25 cellular contexts compared by ENCODE assay signal in genomic region chr2:77954931-77955330, GRCh38.
A peak's percentile ranks its signal among the peaks of the same experiment; 100 is the strongest.
DNase-seq lines count a peak whose midpoint lies in the region; ATAC-seq and TF ChIP-seq lines count a peak whose summit lies in the region.
"Had no signal": no experiment of that assay in that cellular context is flagged by ENCODE, and none has a peak within 500 bp of the region (broad histone marks: within the 10 kb centered on the region; RNA-seq: fewer than 3 reads in every experiment).

No MANE protein-coding gene starts in this region.

- no peaks in the 10 kb centered on the region for H3K79me2 ChIP-seq in Loucy (ENCODE audit: insufficient read depth, low read length)

- H3K4me1 ChIP-seq in Loucy (ENCODE audit: insufficient read depth, low read length, poor library complexity, severe bottlenecking) (no peaks in the 10 kb centered on the region), neutrophil (ENCODE audit: control insufficient read depth in 1 of 2, insufficient read depth in 1 of 2, low read depth in 1 of 2, low read length in 1 of 2) (no peaks in the 10 kb centered on the region)
- H3K4me1 ChIP-seq: gastroesophageal sphincter, stomach, upper lobe of right lung had no signal

- H3F3A ChIP-seq in Loucy (ENCODE audit: low read depth) = no peaks in the 10 kb centered on the region

- in situ Hi-C loops in astrocyte of the cerebellum (cut with HindIII; ENCODE audit: low sequenced_read_pairs) = no loop called here

- H3K4me1 Mint-ChIP-seq in T-helper 17 cell = no peaks in the 10 kb centered on the region
- H3K4me1 Mint-ChIP-seq: IgD-negative memory B cell; naive thymus-derived CD8-positive, alpha-beta T cell had no signal

- TF ChIP-seq CTCF in GM12872 (IDR thresholded peaks at IDR 0.05; ENCODE audit: insufficient read depth, low read depth, low read length) = peak; percentile 42; the same call in 2 of the 3 replicates
- TF ChIP-seq CTCF in Loucy (conservative IDR thresholded peaks at IDR 0.05; ENCODE audit: low read length) = peak; percentile 46
- TF ChIP-seq CTCF in astrocyte of the cerebellum (IDR thresholded peaks at IDR 0.05; ENCODE audit: low read depth, low read length, missing control alignments) = peak; percentile 8
- peak; percentile 10 for TF ChIP-seq CTCF in neutrophil (IDR thresholded peaks at IDR 0.05)

- H3K27ac Mint-ChIP-seq in T-helper 17 cell = no peak overlapping the region
- H3K27ac Mint-ChIP-seq: dendritic cell treated with granulocyte-macrophage colony-stimulating factor and Interleukin-4, amounts not matched to agents 40 ng/mL and 50 ng/mL, for 4 days; IgD-negative memory B cell; naive thymus-derived CD8-positive, alpha-beta T cell; T-helper 2 cell treated with Interferon-gamma antibody and Interleukin-4, amounts not matched to agents 5 μg/mL and 100 μg/mL, for 36 hours had no signal

- H2AFZ ChIP-seq in Loucy (ENCODE audit: low read length) = no peak overlapping the region

- no peaks in the 10 kb centered on the region for H3K27me3 Mint-ChIP-seq in T-helper 17 cell
- H3K27me3 Mint-ChIP-seq: dendritic cell treated with granulocyte-macrophage colony-stimulating factor and Interleukin-4, amounts not matched to agents 40 ng/mL and 50 ng/mL, for 4 days; IgD-negative memory B cell; naive thymus-derived CD8-positive, alpha-beta T cell had no signal

- H3K9ac ChIP-seq in Loucy (ENCODE audit: low read depth, low read length, poor library complexity, severe bottlenecking) = no peak overlapping the region

- H3K4me3 ChIP-seq in Loucy (ENCODE audit: low read length, poor library complexity, severe bottlenecking) (no peak overlapping the region), astrocyte of the cerebellum (ENCODE audit: low read depth, low read length) (no peak overlapping the region), neutrophil (ENCODE audit: low read depth in 1 of 2, low read length in 1 of 2) (no peak overlapping the region)
- H3K4me3 ChIP-seq: gastroesophageal sphincter, stomach, upper lobe of right lung had no signal

- H3K4me3 Mint-ChIP-seq in T-helper 17 cell = no peak overlapping the region
- H3K4me3 Mint-ChIP-seq: dendritic cell treated with granulocyte-macrophage colony-stimulating factor and Interleukin-4, amounts not matched to agents 40 ng/mL and 50 ng/mL, for 4 days; IgD-negative memory B cell; naive thymus-derived CD8-positive, alpha-beta T cell; T-helper 2 cell treated with Interferon-gamma antibody and Interleukin-4, amounts not matched to agents 5 μg/mL and 100 μg/mL, for 36 hours had no signal

- H4K20me1 ChIP-seq in Loucy (ENCODE audit: insufficient read depth, low read length, poor library complexity, severe bottlenecking) = no peaks in the 10 kb centered on the region

- H3K36me3 ChIP-seq in Loucy (ENCODE audit: insufficient read depth, low read length) = no peaks in the 10 kb centered on the region
- H3K36me3 ChIP-seq in neutrophil = no peaks in the 10 kb centered on the region
- H3K36me3 ChIP-seq: gastroesophageal sphincter, stomach, upper lobe of right lung had no signal

- no peak for DNase-seq in astrocyte of the cerebellum (ENCODE audit: low read depth)
- no peak for DNase-seq in NCI-H748 treated with DMSO at 0.1 percent for 48 hours (lab: John Stamatoyannopoulos, UW)
- DNase-seq in T-helper 17 cell = no peak
- DNase-seq in epidermal melanocyte (ENCODE audit: insufficient read length, low spot score) = no peak
- DNase-seq in DMS 273 treated with DMSO at 0.1 percent for 48 hours (lab: John Stamatoyannopoulos, UW) = no peak
- DNase-seq: activated gamma-delta T cell; AML-193; left cardiac atrium; naive thymus-derived CD8-positive, alpha-beta T cell; NCI-H1092 treated with DMSO at 0.1 percent for 48 hours; NCI-H510A; SHP77 treated with DMSO at 0.1 percent for 48 hours; stimulated activated CD4-positive, alpha-beta T cell treated with anti-CD3 and anti-CD28 coated beads, Interleukin-4, amount 100 ng/mL, for 1 hour; stomach; upper lobe of right lung had no signal

- H3K27me3 ChIP-seq in Loucy (ENCODE audit: insufficient read depth, low read length, poor library complexity, severe bottlenecking) (no peaks in the 10 kb centered on the region), neutrophil (no peaks in the 10 kb centered on the region)
- H3K27me3 ChIP-seq: gastroesophageal sphincter, stomach, upper lobe of right lung had no signal

- H3K4me2 ChIP-seq in Loucy (ENCODE audit: low read depth, low read length, poor library complexity, severe bottlenecking) = no peak overlapping the region

- H3K27ac ChIP-seq in neutrophil = no peak overlapping the region
- H3K27ac ChIP-seq: epithelial cell of prostate, gastroesophageal sphincter, HL-60, stomach, upper lobe of right lung had no signal

- H3K9me2 ChIP-seq in Loucy (replicated peaks; ENCODE audit: low read depth, low read length) = no peaks in the 10 kb centered on the region

- H3K9me3 ChIP-seq in Loucy (ENCODE audit: insufficient read depth, low read depth, low read length) = no peaks in the 10 kb centered on the region
- H3K9me3 ChIP-seq in neutrophil = no peaks in the 10 kb centered on the region
- no peaks in the 10 kb centered on the region for H3K9me3 ChIP-seq in T-helper 17 cell (ENCODE audit: control insufficient read depth, low read length, poor library complexity, severe bottlenecking)
- H3K9me3 ChIP-seq: gastroesophageal sphincter, stomach, upper lobe of right lung had no signal

- no peak for ATAC-seq in T-helper 17 cell
- ATAC-seq: gastroesophageal sphincter; HCT116; left cardiac atrium; naive thymus-derived CD8-positive, alpha-beta T cell; upper lobe of right lung had no signal

- H3K36me3 Mint-ChIP-seq in T-helper 17 cell (ENCODE audit: low read depth) = no peaks in the 10 kb centered on the region
- H3K36me3 Mint-ChIP-seq: IgD-negative memory B cell; naive thymus-derived CD8-positive, alpha-beta T cell had no signal
